ENCODE assay signal across 6 cellular contexts in genomic region chr14:30868736-30869135, GRCh38.
"Had no signal": no experiment of that assay in that cellular context is flagged by ENCODE, and none has a peak within 500 bp of the region (broad histone marks: within the 10 kb centered on the region; RNA-seq: fewer than 3 reads in every experiment).

No MANE protein-coding gene starts in this region.

- H3K4me3 ChIP-seq: K562 had no signal

- H3K27ac ChIP-seq: HL-60, KMS-11 had no signal

- H3K4me2 ChIP-seq: KMS-11 had no signal

- H3K9ac ChIP-seq: KMS-11 had no signal

- DNase-seq: IMR-90, KBM-7, KG1 had no signal

- FAIRE-seq: K562 had no signal

- ATAC-seq: K562 had no signal
